ENCODE assay signal across 13 cellular contexts in the genomic region with DNA sequence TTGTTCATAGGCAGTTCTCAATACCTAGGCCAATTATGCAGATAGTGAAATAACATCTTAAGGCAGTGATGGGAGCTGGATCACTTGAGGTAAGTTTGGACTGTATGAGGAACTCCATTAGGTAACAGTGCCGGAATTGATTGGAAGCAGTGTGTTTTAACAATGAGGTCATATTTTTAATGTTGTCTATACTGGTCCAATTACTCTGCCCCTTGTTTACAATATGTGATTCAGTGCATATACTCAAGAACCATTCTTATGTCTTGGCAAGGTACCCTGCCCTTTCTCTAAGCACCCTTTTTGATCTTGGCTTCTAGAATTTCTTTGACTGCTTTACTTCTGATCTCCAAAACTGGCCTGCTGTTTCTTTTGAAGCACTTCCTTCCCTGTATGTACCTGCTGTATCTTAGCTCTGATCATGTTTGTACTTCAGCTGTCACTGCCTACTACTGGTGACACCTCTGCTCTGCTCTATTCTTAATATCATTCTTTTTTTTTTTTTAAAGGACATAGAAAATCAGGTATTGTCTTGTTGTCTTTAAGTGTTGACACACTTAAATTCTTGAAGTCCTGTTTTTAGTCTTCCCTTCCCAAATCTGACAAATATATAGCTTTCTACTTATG. TPM values are rescaled to one million over a fixed set of nuclear protein-coding genes. Genes with fewer than 3 reads are reported as not detected.
DNase-seq lines count a peak whose midpoint lies in the region; ATAC-seq and TF ChIP-seq lines count a peak whose summit lies in the region.
"Had no signal": no experiment of that assay in that cellular context is flagged by ENCODE, and none has a peak within 500 bp of the region (broad histone marks: within the 10 kb centered on the region; RNA-seq: fewer than 3 reads in every experiment).

No MANE protein-coding gene starts in this region.

- no CpG with 5 or more reads among the region's 1 CpG for WGBS in IMR-90 (ENCODE audit: extremely low coverage in 2 of 2, insufficient read length in 1 of 2), 2 experiments

- no peaks in the 10 kb centered on the region for H3K27me3 Mint-ChIP-seq in activated naive CD8-positive, alpha-beta T cell treated with anti-CD3 and anti-CD28 coated beads, Interleukin-2, amount 10 ng/mL, durations not matched to agents 7 days and 5 days
- H3K27me3 Mint-ChIP-seq in stimulated activated naive B cell treated with anti-CD40 and anti-IgM and Interleukin-4, amounts not matched to agents 10 μg/mL and 1 μg/mL and 100 μg/mL, for 72 hours, result no peaks in the 10 kb centered on the region

- no peaks in the 10 kb centered on the region for H4K20me1 ChIP-seq in IMR-90 (ENCODE audit: insufficient read depth, low read length)

- no peak for TF ChIP-seq RAD21 in IMR-90 (IDR thresholded peaks at IDR 0.05; ENCODE audit: low read length)

- H3K56ac ChIP-seq in IMR-90 (ENCODE audit: extremely low read depth, insufficient read depth, low read length), result no peak overlapping the region

- no peaks in the 10 kb centered on the region; the same call in 1 of the 2 replicates for H3K9me1 ChIP-seq in IMR-90 (ENCODE audit: insufficient read depth, low read length)

- H2BK120ac ChIP-seq in IMR-90 (ENCODE audit: low read depth, low read length), result no peak overlapping the region; the same call in 1 of the 2 replicates

- intact Hi-C loops in IMR-90 (cut with micrococcal nuclease), result loop anchor here (1.0 to 5.0 kb wide), 4 partner anchors 24 to 342 kb away; partner anchors contain the start of gene UMAD1

- 0 out of 2 replicates have a peak overlapping the region, but pooled peaks have one; percentile 60 for H3K23ac ChIP-seq in IMR-90 (ENCODE audit: low read depth, low read length)

- H4K91ac ChIP-seq in IMR-90 (ENCODE audit: insufficient read depth, low read depth, low read length), result no peak overlapping the region

- no peaks in the 10 kb centered on the region for H3K27me3 ChIP-seq in IMR-90 (ENCODE audit: control insufficient read depth, insufficient read depth, low read length)

- no peak overlapping the region for H3K4me3 ChIP-seq in IMR-90 (ENCODE audit: insufficient read depth, low read depth, low read length)

- no peak overlapping the region for H2AFZ ChIP-seq in IMR-90 (replicated peaks; ENCODE audit: low read length, poor library complexity)

- H2BK5ac ChIP-seq in IMR-90 (ENCODE audit: low read depth, low read length, poor library complexity, severe bottlenecking), result no peak overlapping the region

- H3K4me3 Mint-ChIP-seq in activated naive CD8-positive, alpha-beta T cell treated with anti-CD3 and anti-CD28 coated beads, Interleukin-2, amount 10 ng/mL, durations not matched to agents 7 days and 5 days, result no peak overlapping the region
- H3K4me3 Mint-ChIP-seq in stimulated activated naive B cell treated with anti-CD40 and anti-IgM and Interleukin-4, amounts not matched to agents 10 μg/mL and 1 μg/mL and 100 μg/mL, for 72 hours, result no peak overlapping the region
- H3K4me3 Mint-ChIP-seq: neural crest cell had no signal

- H2AK5ac ChIP-seq in IMR-90 (ENCODE audit: low read depth, low read length), result no peak overlapping the region

- peaks cover 20% of the 10 kb centered on the region for H3K4me1 Mint-ChIP-seq in activated naive CD8-positive, alpha-beta T cell treated with anti-CD3 and anti-CD28 coated beads, Interleukin-2, amount 10 ng/mL, durations not matched to agents 7 days and 5 days
- H3K4me1 Mint-ChIP-seq in stimulated activated naive B cell treated with anti-CD40 and anti-IgM and Interleukin-4, amounts not matched to agents 10 μg/mL and 1 μg/mL and 100 μg/mL, for 72 hours, result peaks cover 24 to 33% of the 10 kb centered on the region in 2 donors

- H3K4ac ChIP-seq in IMR-90 (ENCODE audit: low read depth, low read length), result no peak overlapping the region

- no peak overlapping the region for H4K5ac ChIP-seq in IMR-90 (ENCODE audit: low read depth, low read length)

- H3K9me3 Mint-ChIP-seq in activated naive CD8-positive, alpha-beta T cell treated with anti-CD3 and anti-CD28 coated beads, Interleukin-2, amount 10 ng/mL, durations not matched to agents 7 days and 5 days, result no peaks in the 10 kb centered on the region
- H3K9me3 Mint-ChIP-seq in stimulated activated naive B cell treated with anti-CD40 and anti-IgM and Interleukin-4, amounts not matched to agents 10 μg/mL and 1 μg/mL and 100 μg/mL, for 72 hours, result no peaks in the 10 kb centered on the region
- H3K9me3 Mint-ChIP-seq: neural crest cell had no signal

- peaks cover 7% of the 10 kb centered on the region for H3K4me1 ChIP-seq in IMR-90 (ENCODE audit: control insufficient read depth, insufficient read depth, low read length)

- BruUV-seq in IMR-90 (replicated peaks; lab: Mats Ljungman, UMichigan), result no TSS peak

- H3K9me3 ChIP-seq in IMR-90 (ENCODE audit: control insufficient read depth, insufficient read depth, low read length), result no peaks in the 10 kb centered on the region

- H3K4me2 ChIP-seq in IMR-90 (ENCODE audit: low read depth, low read length), result no peak overlapping the region

- no peak overlapping the region for H3K14ac ChIP-seq in IMR-90 (replicated peaks; ENCODE audit: low read depth, low read length)

- no peak overlapping the region for H4K8ac ChIP-seq in IMR-90 (ENCODE audit: low read depth in 2 of 2, low read length in 2 of 2)

- H2BK20ac ChIP-seq in IMR-90 (ENCODE audit: low read depth, low read length), result no peak overlapping the region

- no peak for TF ChIP-seq CTCF in IMR-90 (conservative IDR thresholded peaks at IDR 0.05; ENCODE audit: low read depth, low read length)

- DNase-seq in NCI-H446 treated with DMSO at 0.1 percent for 48 hours (lab: John Stamatoyannopoulos, UW) (peak; percentile 18), NCI-H446 (lab: John Stamatoyannopoulos, UW) (no peak), IMR-90 (no peak), NCI-H187 treated with DMSO at 0.1 percent for 48 hours (lab: John Stamatoyannopoulos, UW) (no peak), COR-L47 (lab: John Stamatoyannopoulos, UW) (no peak), inferior parietal cortex (ENCODE audit: extremely low spot score) (no peak)
- DNase-seq in activated naive CD8-positive, alpha-beta T cell treated with anti-CD3 and anti-CD28 coated beads, Interleukin-2, amount 10 ng/mL, durations not matched to agents 7 days and 5 days, result no peak
- no peak for DNase-seq in stimulated activated naive B cell treated with anti-CD40 and anti-IgM and Interleukin-4, amounts not matched to agents 10 μg/mL and 1 μg/mL and 100 μg/mL, for 72 hours
- DNase-seq: activated CD4-positive, alpha-beta T cell treated with anti-CD3 and anti-CD28 coated beads for 4 hours; islet precursor cell; NCI-H345; SIG-M5 had no signal

- no peak for TF ChIP-seq POLR2A in IMR-90 (IDR thresholded peaks at IDR 0.05; ENCODE audit: low read depth, low read length)

- no peaks in the 10 kb centered on the region for H3K36me3 Mint-ChIP-seq in activated naive CD8-positive, alpha-beta T cell treated with anti-CD3 and anti-CD28 coated beads, Interleukin-2, amount 10 ng/mL, durations not matched to agents 7 days and 5 days
- no peaks in the 10 kb centered on the region for H3K36me3 Mint-ChIP-seq in stimulated activated naive B cell treated with anti-CD40 and anti-IgM and Interleukin-4, amounts not matched to agents 10 μg/mL and 1 μg/mL and 100 μg/mL, for 72 hours

- no peak overlapping the region for H3K9ac ChIP-seq in IMR-90 (ENCODE audit: low read depth, low read length)

- POLR2A ChIA-PET in IMR-90 (lab: Charles Lee; ENCODE audit: unreplicated experiment), result no interaction called here
- POLR2A ChIA-PET in activated naive CD8-positive, alpha-beta T cell treated with anti-CD3 and anti-CD28 coated beads, Interleukin-2, amount 10 ng/mL, durations not matched to agents 7 days and 5 days (lab: Charles Lee), result interaction anchor here (1.0 kb wide), 1 partner anchor 124 kb away, joined by 3 read pairs; the partner anchor contains the start of gene UMAD1

- dilution Hi-C loops in IMR-90 (cut with HindIII; ENCODE audit: low sequenced_read_pairs, unreplicated experiment), result no loop called here

- no peaks in the 10 kb centered on the region; a peak in 1 of 4 replicates for H3K79me1 ChIP-seq in IMR-90 (ENCODE audit: low read depth in 1 of 2, low read length in 2 of 2)

- no peak overlapping the region for H3K18ac ChIP-seq in IMR-90 (ENCODE audit: low read depth, low read length)

- H2AK9ac ChIP-seq in IMR-90 (replicated peaks; ENCODE audit: low read depth, low read length, poor library complexity), result no peak overlapping the region

- peak overlapping the region; percentile 27 for H3K27ac Mint-ChIP-seq in activated naive CD8-positive, alpha-beta T cell treated with anti-CD3 and anti-CD28 coated beads, Interleukin-2, amount 10 ng/mL, durations not matched to agents 7 days and 5 days
- peak overlapping the region; percentile 44 for H3K27ac Mint-ChIP-seq in stimulated activated naive B cell treated with anti-CD40 and anti-IgM and Interleukin-4, amounts not matched to agents 10 μg/mL and 1 μg/mL and 100 μg/mL, for 72 hours

- no peak overlapping the region for H2BK15ac ChIP-seq in IMR-90 (ENCODE audit: low read depth, low read length)

- CTCF ChIA-PET in IMR-90 (lab: Yijun Ruan, JAX), result interaction anchor here (0.9 to 1.0 kb wide), 3 partner anchors 14 to 271 kb away, joined by 3 to 5 read pairs (median 3); no protein-coding TSS in a partner anchor

- in situ Hi-C loops in IMR-90 (cut with MboI; ENCODE audit: low sequenced_read_pairs), result loop anchor here (25.0 kb wide), 1 partner anchor 327 kb away; no protein-coding TSS in a partner anchor

- no peak overlapping the region for H3K27ac ChIP-seq in IMR-90 (ENCODE audit: insufficient read depth, low read length)

- no peaks in the 10 kb centered on the region for H3K36me3 ChIP-seq in IMR-90 (ENCODE audit: control insufficient read depth, insufficient read depth, low read length)

- no peak for ATAC-seq in IMR-90 (ENCODE audit: low read depth)
- peak; percentile 62 for ATAC-seq in activated naive CD8-positive, alpha-beta T cell treated with anti-CD3 and anti-CD28 coated beads, Interleukin-2, amount 10 ng/mL, durations not matched to agents 7 days and 5 days (ENCODE audit: low read depth)
- ATAC-seq in stimulated activated naive B cell treated with anti-CD40 and anti-IgM and Interleukin-4, amounts not matched to agents 10 μg/mL and 1 μg/mL and 100 μg/mL, for 72 hours (replicated peaks), result no peak

TF ChIP-seq in IMR-90, 13 proteins besides CTCF, POLR2A, EP300 and RAD21 (continues in another document):
- TF ChIP-seq MAZ (IDR thresholded peaks at IDR 0.05; ENCODE audit: borderline replicate concordance, low read depth, low read length), result no peak
- TF ChIP-seq SMC3 (IDR thresholded peaks at IDR 0.05; ENCODE audit: low read depth, low read length), result no peak
- no peak for TF ChIP-seq BHLHE40 (IDR thresholded peaks at IDR 0.05; ENCODE audit: low read depth, low read length)

RNA-seq across cellular contexts. Expression of gene RPA3, which starts 46.2 kb away (rescaled TPM):
- 12.7 and 25.0 TPM in 2 replicates for total RNA-seq in IMR-90 (2012; rRNA removed)
- polyA plus RNA-seq in IMR-90 (2012; rRNA removed), result 20.0 and 21.1 TPM in 2 replicates
- 3.1 and 5.8 TPM in 2 replicates for polyA plus RNA-seq in IMR-90 (2012; cell fraction: cytosol; rRNA removed)
- 0.63 and 4.8 TPM in 2 replicates for polyA plus RNA-seq in IMR-90 (2012; cell fraction: nucleus; rRNA removed; ENCODE audit: low replicate concordance)
- 100 to 1,000 TPM in 1 of 2 experiments, 10 to 100 TPM in 1; 89.5 to 101 TPM for total RNA-seq in activated naive CD8-positive, alpha-beta T cell treated with anti-CD3 and anti-CD28 coated beads, Interleukin-2, amount 10 ng/mL, durations not matched to agents 7 days and 5 days
